In genomic region chr3:126703512-126704493, GRCh38 we compare ENCODE assay signal across 8 cellular contexts. TPM values are rescaled to one million over a fixed set of nuclear protein-coding genes. Genes with fewer than 3 reads are reported as not detected.
DNase-seq lines count a peak whose midpoint lies in the region; ATAC-seq and TF ChIP-seq lines count a peak whose summit lies in the region.

CHCHD6 (plus strand) TSS chr3:126704240; CDS start chr3:126704313, 73 bp downstream.

- H3K27me3 ChIP-seq in prostate gland (replicated peaks; ENCODE audit: insufficient read depth), result no peaks in the 10 kb centered on the region

- ATAC-seq in HG02885 (IDR thresholded peaks at IDR 0.05; ENCODE audit: poor library complexity, unreplicated experiment) (peak; percentile 98), left ventricle myocardium superior (peak; percentile 100)

- peaks cover 5% of the 10 kb centered on the region for H3K4me1 ChIP-seq in prostate gland (replicated peaks)
- H3K4me1 ChIP-seq in urinary bladder (ENCODE audit: insufficient read depth), result peaks cover 2% of the 10 kb centered on the region

- H3K9me3 ChIP-seq in prostate gland, result no peaks in the 10 kb centered on the region

- H3K36me3 ChIP-seq in prostate gland (no peaks in the 10 kb centered on the region), urinary bladder (ENCODE audit: insufficient read depth) (no peaks in the 10 kb centered on the region)

- H3K4me3 ChIP-seq in prostate gland, result peak within 1 kb of the TSS; percentile 84 to 87
- H3K4me3 ChIP-seq in urinary bladder (ENCODE audit: low read depth, low read length), result peak within 1 kb of the TSS; percentile 64

- peak; percentile 99 for DNase-seq in GM13977 (ENCODE audit: low spot score)
- peak; percentile 93 for DNase-seq in NCI-H1694 (lab: John Stamatoyannopoulos, UW)
- peak; percentile 90 to 96 (median 94) for DNase-seq in T-helper 2 cell
- DNase-seq in left ventricle myocardium superior, result peak; percentile 98
- peak; percentile 93 for DNase-seq in prostate gland (ENCODE audit: low spot score)

- in situ Hi-C loops in GM13977 (cut with MboI; ENCODE audit: low pct_unique_long_range_greater_than_20kb, low sequenced_read_pairs, unreplicated experiment), result no loop called here

- intact Hi-C loops in left ventricle myocardium superior (cut with micrococcal nuclease), result no loop called here
- intact Hi-C loops in prostate gland (cut with DNase I), result no loop called here

- 4% methylated on average over 53 of the region's 69 CpGs for WGBS in prostate gland
- whole genome bisulfite sequencing in urinary bladder, result 3% methylated on average over 69 of the region's 69 CpGs

- peak within 1 kb of the TSS; percentile 3 for H3K27ac ChIP-seq in angular gyrus (ENCODE audit: low read depth, low read length)
- no peak within 1 kb of the TSS for H3K27ac ChIP-seq in prostate gland
- no peak within 1 kb of the TSS for H3K27ac ChIP-seq in urinary bladder (ENCODE audit: low read depth)

- TF ChIP-seq POLR2A in prostate gland (IDR thresholded peaks at IDR 0.05), result no peak

- TF ChIP-seq CTCF in GM13977 (IDR thresholded peaks at IDR 0.05; ENCODE audit: extremely low read depth, insufficient read depth, missing control alignments), result peak; percentile 22
- no peak for TF ChIP-seq CTCF in prostate gland (IDR thresholded peaks at IDR 0.05)

RNA-seq across cellular contexts. Expression of gene CHCHD6, which starts in this region (rescaled TPM):
- total RNA-seq in left ventricle myocardium superior, result 10.1 TPM
- 10 to 100 TPM; 13.9 to 34.4 TPM for total RNA-seq in prostate gland
- total RNA-seq in urinary bladder, result 5.4 TPM
- polyA plus RNA-seq in urinary bladder, result 20.9 TPM
